Comparison of ENCODE assay signal across 6 cellular contexts in the genomic region with DNA sequence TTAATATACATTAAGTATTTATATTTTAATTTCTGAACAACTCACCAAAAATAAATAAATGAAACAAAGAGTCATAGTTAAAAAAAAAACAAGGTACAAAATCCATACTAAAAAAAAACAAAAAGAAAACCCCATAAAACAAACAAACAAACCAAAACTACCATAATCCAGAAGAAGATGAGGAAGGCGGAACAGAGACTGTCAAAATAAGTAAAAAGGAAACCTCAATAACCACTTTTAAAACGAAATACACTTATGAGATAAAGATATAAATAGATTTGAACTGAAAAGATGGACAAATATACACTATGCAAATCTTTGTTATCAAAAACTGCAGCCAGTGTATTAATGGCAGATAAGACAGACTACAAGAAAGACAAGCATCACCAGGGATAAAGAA.
A peak's percentile ranks its signal among the peaks of the same experiment; 100 is the strongest.
DNase-seq lines count a peak whose midpoint lies in the region; ATAC-seq and FAIRE-seq lines count a peak whose summit lies in the region.
"Not testable (repeated sequence)": the region's sequence is repeated elsewhere in the genome, so short reads cannot be mapped to it uniquely, and the experiment has no call there.

No MANE protein-coding gene starts in this region.

- not testable (repeated sequence) for DNase-seq in frontal cortex (ENCODE audit: low spot score in 2 of 2)

- ATAC-seq in GM18861 (IDR thresholded peaks at IDR 0.05; ENCODE audit: unreplicated experiment) (peak; percentile 56), GM18868 (IDR thresholded peaks at IDR 0.05; ENCODE audit: unreplicated experiment) (peak; percentile 55), GM21447 (IDR thresholded peaks at IDR 0.05; ENCODE audit: unreplicated experiment) (peak; percentile 55), GM21576 (IDR thresholded peaks at IDR 0.05; ENCODE audit: unreplicated experiment) (peak; percentile 60)

- peak; percentile 82 for FAIRE-seq in endometrium (lab: Jason Lieb, UNC)
- FAIRE-seq in frontal cortex (lab: Jason Lieb, UNC) = peak; percentile 80
